ENCODE assay signal across 8 cellular contexts in the genomic region with DNA sequence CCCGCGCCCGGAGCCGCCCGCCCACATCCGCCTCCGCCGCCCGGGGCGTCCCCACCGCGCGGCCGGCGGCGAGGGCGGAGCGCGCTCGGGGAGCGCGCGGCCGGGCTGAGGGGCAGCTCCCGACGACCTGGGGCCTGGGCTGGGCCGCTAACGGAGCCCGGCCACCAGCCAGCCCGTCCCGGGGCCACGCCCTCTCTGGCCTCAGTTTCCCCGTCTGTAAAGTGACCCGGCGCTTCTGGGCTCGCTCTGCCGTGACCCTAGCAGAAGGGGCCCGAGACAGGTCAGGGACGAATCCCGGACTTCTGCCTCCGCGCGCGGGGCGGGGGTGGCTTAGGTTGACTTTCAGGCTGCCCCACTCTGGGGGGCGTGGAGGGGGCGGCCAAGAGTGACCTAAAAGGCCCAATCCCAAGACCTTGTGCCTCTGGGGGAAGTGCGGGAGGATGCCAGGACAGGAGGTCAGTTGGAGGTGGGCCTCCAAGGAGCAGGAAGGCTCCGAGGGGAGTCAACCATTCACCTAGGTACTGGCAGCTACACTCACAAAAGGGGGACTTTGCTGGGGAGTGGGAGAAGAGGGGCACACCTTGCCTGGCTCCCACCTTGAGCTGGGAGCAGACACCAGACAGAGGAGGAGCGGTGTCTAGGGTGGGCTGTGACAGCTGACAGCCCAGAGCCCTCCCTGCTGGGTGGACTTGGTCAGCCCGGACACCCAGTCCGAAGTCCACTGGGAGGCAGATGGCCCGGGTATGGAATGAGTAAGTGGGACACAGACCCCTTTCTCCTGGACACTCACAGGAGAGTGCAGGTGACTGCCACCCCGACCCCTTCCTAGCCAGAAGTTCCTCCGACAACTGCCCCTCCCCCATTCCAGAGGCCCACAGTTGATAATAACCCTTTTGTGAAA. TPM values are rescaled to one million over a fixed set of nuclear protein-coding genes. Genes with fewer than 3 reads are reported as not detected.
DNase-seq lines count a peak whose midpoint lies in the region; ATAC-seq and TF ChIP-seq lines count a peak whose summit lies in the region.

No MANE protein-coding gene starts in this region.

- no peaks in the 10 kb centered on the region for H3K36me3 ChIP-seq in breast epithelium

- no peaks in the 10 kb centered on the region for H3K9me3 ChIP-seq in breast epithelium

- H3K4me3 ChIP-seq in GM12864 (ENCODE audit: low read depth, low read length) (peak overlapping the region; percentile 63), breast epithelium (peak overlapping the region; percentile 42 to 89 (median 79))

- intact Hi-C loops in breast epithelium (cut with DNase I; ENCODE audit: low total_unique reads), result no loop called here

- DNase-seq in GM12864 (ENCODE audit: low read depth) (no peak), T-helper 2 cell (peak; percentile 27 to 71 (median 52)), breast epithelium (ENCODE audit: low spot score in 2 of 2) (no peak), islet precursor cell (peak; percentile 62), middle frontal gyrus (ENCODE audit: extremely low spot score, low spot score) (no peak)
- DNase-seq in stimulated activated CD4-positive, alpha-beta T cell treated with anti-CD3 and anti-CD28 coated beads, Interleukin-4, amount 100 ng/mL, for 1 hour, result peak; percentile 69

- H3K4me1 ChIP-seq in breast epithelium, result peaks cover 10 to 24% of the 10 kb centered on the region in 2 donors

- TF ChIP-seq POLR2A in breast epithelium (IDR thresholded peaks at IDR 0.05), result no peak

- peak; percentile 49 for ATAC-seq in HG02885 (IDR thresholded peaks at IDR 0.05; ENCODE audit: poor library complexity, unreplicated experiment)
- ATAC-seq in HG03457 (IDR thresholded peaks at IDR 0.05; ENCODE audit: unreplicated experiment), result no peak

- TF ChIP-seq CTCF in GM12864 (IDR thresholded peaks at IDR 0.05; ENCODE audit: low read depth, low read length, missing control alignments) (no peak), breast epithelium (IDR thresholded peaks at IDR 0.05) (no peak)

- peak overlapping the region; percentile 86 to 98 for H3K27ac ChIP-seq in breast epithelium

- H3K27me3 ChIP-seq in breast epithelium, result no peaks in the 10 kb centered on the region

RNA-seq across cellular contexts. Expression of a gene that starts 0.5 kb away (rescaled TPM):
- total RNA-seq in breast epithelium, result 100 to 1,000 TPM in 2 of 3 donors, 10 to 100 TPM in 1; 91.9 to 119 (median 116) TPM

RNA-seq across cellular contexts. Expression of a gene that starts 4.9 kb away (rescaled TPM):
- total RNA-seq in breast epithelium, result 10 to 100 TPM in 1 of 3 donors, 1 to 10 TPM in 2; 3.5 to 11.4 (median 9.2) TPM

RNA-seq across cellular contexts. Expression of a gene that starts 43.1 kb away (rescaled TPM):
- total RNA-seq in breast epithelium, result 100 to 1,000 TPM; 181 to 225 (median 223) TPM

Comparison
In these comparisons a context has a peak if more than half of its experiments do, and no peak if none do; other contexts are left out.
1. DNase-seq: peak in T-helper 2 cell (5 of 5), islet precursor cell (single experiment) and stimulated activated CD4-positive, alpha-beta T cell treated with anti-CD3 and anti-CD28 coated beads, Interleukin-4, amount 100 ng/mL, for 1 hour (single experiment); none in GM12864 (single experiment), breast epithelium (0 of 2) and middle frontal gyrus (single experiment).